2 cellular contexts compared by ENCODE assay signal in genomic region chr14:89012272-89013097, GRCh38.
TF ChIP-seq lines count a peak whose summit lies in the region.

No MANE protein-coding gene starts in this region.

TF ChIP-seq in K562, 482 proteins besides CTCF, POLR2A, EP300 and RAD21 (continued from another document):
- TF ChIP-seq MGA (IDR thresholded peaks at IDR 0.05) (no peak), ZC3H8 (IDR thresholded peaks at IDR 0.05) (no peak), SRSF9 (IDR thresholded peaks at IDR 0.05; ENCODE audit: borderline replicate concordance, low read depth, low read length) (no peak), CREB3L1 (IDR thresholded peaks at IDR 0.05; ENCODE audit: borderline replicate concordance, low read depth) (no peak), ZNF395 (CRISPR knock-in tag; IDR thresholded peaks at IDR 0.05) (no peak), NR2C2 (CRISPR knock-in tag; IDR thresholded peaks at IDR 0.05) (no peak), NR2C2 (tag; IDR thresholded peaks at IDR 0.05) (peak; percentile 31; the same call in 1 of the 2 replicates), CBFA2T3 (IDR thresholded peaks at IDR 0.05) (0 out of 2 replicates have a peak, but pooled peaks have one; percentile 6)

TF ChIP-seq in HepG2, 621 proteins besides CTCF, POLR2A, EP300 and RAD21 (continued from another document):
- TF ChIP-seq ARID4A (CRISPR knock-in tag; IDR thresholded peaks at IDR 0.05; ENCODE audit: borderline replicate concordance), result 0 out of 2 replicates have a peak, but pooled peaks have one; percentile 13
- 0 out of 2 replicates have a peak, but pooled peaks have one; percentile 7 for TF ChIP-seq TCF7 (IDR thresholded peaks at IDR 0.05; ENCODE audit: low read depth)
- peak; percentile 6; the same call in 1 of the 2 replicates for TF ChIP-seq ZNF331 (CRISPR knock-in tag; IDR thresholded peaks at IDR 0.05)
- peak; percentile 63; the same call in 1 of the 2 replicates for TF ChIP-seq HNF1A (IDR thresholded peaks at IDR 0.05; ENCODE audit: low read depth)
- peak; percentile 64; the same call in 1 of the 2 replicates for TF ChIP-seq HNF1A (CRISPR knock-in tag; IDR thresholded peaks at IDR 0.05; ENCODE audit: borderline replicate concordance)
- no peak for TF ChIP-seq ZNF335 (CRISPR knock-in tag; IDR thresholded peaks at IDR 0.05)
- TF ChIP-seq ZNF574 (CRISPR knock-in tag; IDR thresholded peaks at IDR 0.05), result peak; percentile 11; the same call in 1 of the 2 replicates
- TF ChIP-seq GATA4 (IDR thresholded peaks at IDR 0.05; ENCODE audit: borderline replicate concordance, low read depth), result no peak
- TF ChIP-seq ZNF503 (CRISPR knock-in tag; IDR thresholded peaks at IDR 0.05), result 0 out of 2 replicates have a peak, but pooled peaks have one; percentile 13
- TF ChIP-seq PHF21A (CRISPR knock-in tag; IDR thresholded peaks at IDR 0.05), result 0 out of 2 replicates have a peak, but pooled peaks have one; percentile 28
